8 cellular contexts compared by ENCODE assay signal in the genomic region with DNA sequence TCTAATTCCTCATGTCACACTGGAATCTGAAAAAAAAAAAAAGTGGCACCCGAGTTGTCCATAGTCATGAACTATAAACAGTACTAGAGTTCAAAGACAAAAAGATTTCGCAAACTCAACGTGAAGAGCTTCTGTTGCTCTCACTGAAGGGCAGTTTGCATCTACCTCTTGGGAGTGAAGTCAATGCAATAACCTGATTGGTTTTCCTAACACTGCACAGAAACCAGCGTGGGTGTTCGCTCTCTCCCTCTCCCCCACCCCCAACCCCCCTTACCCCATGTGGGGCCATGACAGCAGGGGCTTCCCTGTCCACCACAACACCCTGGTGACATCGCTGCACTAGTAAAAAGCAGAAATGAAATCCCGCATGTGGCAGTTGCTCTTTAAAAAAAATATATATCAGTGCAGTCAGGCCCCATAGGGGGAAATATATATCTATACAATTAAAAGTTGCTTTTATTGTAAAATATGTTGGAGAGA.
DNase-seq lines count a peak whose midpoint lies in the region; ATAC-seq and TF ChIP-seq lines count a peak whose summit lies in the region.

No MANE protein-coding gene starts in this region.

- H2BK12ac ChIP-seq in mesenchymal stem cell (ENCODE audit: low read length in 2 of 2) = no peak overlapping the region

- no peak overlapping the region for H2BK15ac ChIP-seq in mesenchymal stem cell (ENCODE audit: low read depth, poor library complexity, severe bottlenecking)

- 72% methylated on average over 5 of the region's 7 CpGs for WGBS in mesenchymal stem cell
- 77% methylated on average over 7 of the region's 7 CpGs for WGBS in right cardiac atrium

- H2AFZ ChIP-seq in mesenchymal stem cell (ENCODE audit: low read depth, low read length) = no peak overlapping the region

- H3K9ac ChIP-seq in mesenchymal stem cell (ENCODE audit: low read length) = no peak overlapping the region

- H4K91ac ChIP-seq in mesenchymal stem cell (ENCODE audit: low read length) = no peak overlapping the region

- H3K27ac ChIP-seq in mesenchymal stem cell (ENCODE audit: low read length, poor library complexity, severe bottlenecking) (no peak overlapping the region), right cardiac atrium (ENCODE audit: low read length) (no peak overlapping the region), left lung (no peak overlapping the region)

- H3K79me1 ChIP-seq in mesenchymal stem cell (replicated peaks; ENCODE audit: low read length, poor library complexity, severe bottlenecking) = no peaks in the 10 kb centered on the region

- peak; percentile 20 for DNase-seq in mesenchymal stem cell
- no peak for DNase-seq in right cardiac atrium
- DNase-seq in GOT3 (lab: John Stamatoyannopoulos, UW) = no peak
- no peak for DNase-seq in NCI-H2107 (lab: John Stamatoyannopoulos, UW)
- DNase-seq in left lung = no peak

- intact Hi-C loops in right cardiac atrium (cut with DNase I) (no loop called here), left lung (cut with DNase I) (no loop called here)

- H3K9me3 ChIP-seq in mesenchymal stem cell (ENCODE audit: control insufficient read depth, low read length) (no peaks in the 10 kb centered on the region), right cardiac atrium (ENCODE audit: control insufficient read depth, low read length) (no peaks in the 10 kb centered on the region), left lung (no peaks in the 10 kb centered on the region)

- no peak overlapping the region for H2AK5ac ChIP-seq in mesenchymal stem cell (ENCODE audit: low read length, severe bottlenecking)

- no peak overlapping the region for H2BK120ac ChIP-seq in mesenchymal stem cell (ENCODE audit: low read depth, low read length)

- H3K14ac ChIP-seq in mesenchymal stem cell (ENCODE audit: low read length in 2 of 2) = no peak overlapping the region

- no peak overlapping the region for H2BK5ac ChIP-seq in mesenchymal stem cell (ENCODE audit: low read depth, low read length, poor library complexity, severe bottlenecking)

- H3K18ac ChIP-seq in mesenchymal stem cell (ENCODE audit: low read depth in 1 of 2, low read length in 2 of 2) = no peak overlapping the region

- H4K8ac ChIP-seq in mesenchymal stem cell (ENCODE audit: low read length) = no peak overlapping the region

- no peak overlapping the region for H3K4me2 ChIP-seq in mesenchymal stem cell (ENCODE audit: low read length, poor library complexity, severe bottlenecking)

- H3K4me1 ChIP-seq in mesenchymal stem cell (ENCODE audit: control insufficient read depth, insufficient read depth, low read depth, low read length) (peaks cover 1% of the 10 kb centered on the region), right cardiac atrium (ENCODE audit: control insufficient read depth, insufficient read depth, low read length) (no peaks in the 10 kb centered on the region), left lung (no peaks in the 10 kb centered on the region)

- H3K4me3 ChIP-seq in mesenchymal stem cell (ENCODE audit: insufficient read depth in 1 of 2, low read depth in 1 of 2, low read length in 2 of 2) (no peak overlapping the region), right cardiac atrium (ENCODE audit: low read length) (no peak overlapping the region), left lung (no peak overlapping the region)

- H3K23ac ChIP-seq in mesenchymal stem cell (ENCODE audit: low read length in 2 of 2) = no peak overlapping the region

- ATAC-seq in GM18867 (IDR thresholded peaks at IDR 0.05; ENCODE audit: unreplicated experiment) (peak; percentile 79), GM21723 (IDR thresholded peaks at IDR 0.05; ENCODE audit: unreplicated experiment) (peak; percentile 92), HG03457 (IDR thresholded peaks at IDR 0.05; ENCODE audit: unreplicated experiment) (peak; percentile 72), right cardiac atrium (no peak), left lung (no peak)

- H3K4ac ChIP-seq in mesenchymal stem cell (ENCODE audit: low read depth in 1 of 2, low read length in 2 of 2) = no peak overlapping the region

- peaks cover 16 to 53% of the 10 kb centered on the region in 2 experiments for H3K36me3 ChIP-seq in mesenchymal stem cell (ENCODE audit: control insufficient read depth in 1 of 2, insufficient read depth in 2 of 2, low read depth in 1 of 2, low read length in 2 of 2)
- H3K36me3 ChIP-seq in left lung = peaks cover 0 to 35% of the 10 kb centered on the region in 2 donors

- H3K27me3 ChIP-seq in mesenchymal stem cell (ENCODE audit: control insufficient read depth in 1 of 2, insufficient read depth in 1 of 2, low read length in 2 of 2) (no peaks in the 10 kb centered on the region), right cardiac atrium (ENCODE audit: control insufficient read depth, insufficient read depth) (no peaks in the 10 kb centered on the region), left lung (no peaks in the 10 kb centered on the region)

- TF ChIP-seq CTCF in left lung (IDR thresholded peaks at IDR 0.05) = no peak

Comparison
In these comparisons a context has a peak if more than half of its experiments do, and no peak if none do; other contexts are left out.
1. ATAC-seq: peak in GM18867 (single experiment), GM21723 (single experiment) and HG03457 (single experiment); none in right cardiac atrium (0 of 2) and left lung (single experiment).